In the genomic region with DNA sequence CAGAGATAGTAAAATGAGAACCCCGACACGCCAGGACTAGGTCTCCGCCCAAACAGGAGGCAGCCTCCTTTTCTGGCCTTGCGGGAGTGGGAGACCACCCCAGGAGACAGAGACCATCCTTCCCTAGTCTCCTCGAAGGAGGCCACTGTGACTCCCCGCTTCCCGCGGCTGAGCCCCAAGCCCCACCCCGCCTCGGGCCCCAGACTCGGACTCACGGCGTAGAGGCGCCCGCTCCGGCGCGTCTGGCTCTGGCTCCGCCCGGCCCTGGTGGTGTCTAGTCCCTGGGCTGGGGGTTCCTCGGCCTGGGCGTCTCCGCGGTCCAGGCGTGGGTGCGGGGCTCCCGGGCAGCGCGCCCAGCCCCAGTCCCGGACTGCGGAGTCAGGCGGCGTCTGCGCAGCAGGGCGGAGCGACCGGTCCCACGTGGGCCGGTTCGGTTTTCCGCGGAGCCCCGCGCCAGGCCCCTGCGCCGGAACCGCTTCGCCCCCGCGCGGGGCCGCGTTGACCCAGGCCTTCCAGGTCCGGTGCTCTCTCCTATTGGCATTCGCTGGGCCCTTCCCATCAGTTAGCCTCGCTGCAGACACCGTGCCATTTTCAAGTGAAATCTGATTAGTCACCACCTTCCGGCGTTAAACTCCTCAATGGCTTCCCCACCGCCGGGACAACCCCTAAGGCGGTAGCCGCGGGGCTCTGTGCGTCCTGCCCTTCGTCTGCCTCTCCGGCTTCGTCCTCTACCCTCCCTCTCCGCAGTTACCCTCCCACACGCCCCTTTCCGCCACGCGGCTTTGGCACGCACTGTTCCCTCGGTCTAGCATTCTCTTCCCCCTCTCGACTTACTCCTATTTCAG, we compare ENCODE assay signal across 8 cellular contexts. TPM values are rescaled to one million over a fixed set of nuclear protein-coding genes. Genes with fewer than 3 reads are reported as not detected.
DNase-seq lines count a peak whose midpoint lies in the region; ATAC-seq and TF ChIP-seq lines count a peak whose summit lies in the region.

A gene with protein sequence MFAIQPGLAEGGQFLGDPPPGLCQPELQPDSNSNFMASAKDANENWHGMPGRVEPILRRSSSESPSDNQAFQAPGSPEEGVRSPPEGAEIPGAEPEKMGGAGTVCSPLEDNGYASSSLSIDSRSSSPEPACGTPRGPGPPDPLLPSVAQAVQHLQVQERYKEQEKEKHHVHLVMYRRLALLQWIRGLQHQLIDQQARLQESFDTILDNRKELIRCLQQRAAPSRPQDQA (minus strand): TSS at position 393 of the 845 bp plus-strand sequence. CDS start 2,563 bp downstream, outside the sequence.

- POLR2A ChIA-PET in RWPE1 (lab: Yijun Ruan, JAX; ENCODE audit: low non-redundant PET), result interaction anchor here (0.7 kb wide), 1 partner anchor 520 kb away, joined by 8 read pairs; no protein-coding TSS in a partner anchor

- peaks cover 11% of the 10 kb centered on the region for H3K4me1 Mint-ChIP-seq in nephron progenitor cell
- peaks cover 46% of the 10 kb centered on the region for H3K4me1 Mint-ChIP-seq in stimulated activated naive CD8-positive, alpha-beta T cell treated with anti-CD3 and anti-CD28 coated beads, Interleukin-15, amount 100 ng/mL, for 72 hours

- TF ChIP-seq CTCF in 22Rv1 (IDR thresholded peaks at IDR 0.05) (no peak), RWPE1 (conservative IDR thresholded peaks at IDR 0.05; ENCODE audit: low read depth) (no peak), fibroblast of the aortic adventitia (IDR thresholded peaks at IDR 0.05; ENCODE audit: insufficient read depth, low read length) (no peak), nephron progenitor cell (IDR thresholded peaks at IDR 0.05) (no peak)

- peak; percentile 67 for ATAC-seq in GM18502 (IDR thresholded peaks at IDR 0.05; ENCODE audit: poor library complexity, unreplicated experiment)
- peak; percentile 69 for ATAC-seq in HG03432 (IDR thresholded peaks at IDR 0.05; ENCODE audit: unreplicated experiment)
- peak; percentile 85 for ATAC-seq in stimulated activated naive CD8-positive, alpha-beta T cell treated with anti-CD3 and anti-CD28 coated beads, Interleukin-15, amount 100 ng/mL, for 72 hours

- H3K27me3 Mint-ChIP-seq in nephron progenitor cell (ENCODE audit: low read depth, poor library complexity), result peaks cover 30% of the 10 kb centered on the region
- no peaks in the 10 kb centered on the region for H3K27me3 Mint-ChIP-seq in stimulated activated naive CD8-positive, alpha-beta T cell treated with anti-CD3 and anti-CD28 coated beads, Interleukin-15, amount 100 ng/mL, for 72 hours

- CTCF ChIA-PET in RWPE1 (lab: Yijun Ruan, JAX), result interaction anchor here (0.6 to 1.1 kb wide), 2 partner anchors 10 to 102 kb away, joined by 3 to 6 read pairs; no protein-coding TSS in a partner anchor

- peak within 1 kb of the TSS; percentile 94 for H3K4me3 ChIP-seq in fibroblast of the aortic adventitia (ENCODE audit: low read depth, low read length)

- H3K27ac ChIP-seq in 22Rv1, result peak within 1 kb of the TSS; percentile 79
- peak within 1 kb of the TSS; percentile 85 for H3K27ac ChIP-seq in RWPE1

- DNase-seq in RWPE1 (ENCODE audit: low spot score) (peak; percentile 53), fibroblast of the aortic adventitia (ENCODE audit: low read depth) (peak; percentile 72), nephron progenitor cell (peak; percentile 70)
- DNase-seq in activated effector memory CD4-positive, alpha-beta T cell treated with Interleukin-2 at 50 U/mL for 16 hours, result peak; percentile 61
- peak; percentile 68 to 79 for DNase-seq in stimulated activated naive CD8-positive, alpha-beta T cell treated with anti-CD3 and anti-CD28 coated beads, Interleukin-15, amount 100 ng/mL, for 72 hours

- peak within 1 kb of the TSS; percentile 83 for H3K4me3 Mint-ChIP-seq in nephron progenitor cell
- H3K4me3 Mint-ChIP-seq in stimulated activated naive CD8-positive, alpha-beta T cell treated with anti-CD3 and anti-CD28 coated beads, Interleukin-15, amount 100 ng/mL, for 72 hours, result peak within 1 kb of the TSS; percentile 76 to 96

- no peak within 1 kb of the TSS for H3K27ac Mint-ChIP-seq in nephron progenitor cell
- H3K27ac Mint-ChIP-seq in stimulated activated naive CD8-positive, alpha-beta T cell treated with anti-CD3 and anti-CD28 coated beads, Interleukin-15, amount 100 ng/mL, for 72 hours, result peak within 1 kb of the TSS; percentile 95 to 98

- H3K36me3 Mint-ChIP-seq in nephron progenitor cell (ENCODE audit: low read depth), result peaks cover 4% of the 10 kb centered on the region

- H3K9me3 Mint-ChIP-seq in nephron progenitor cell, result no peaks in the 10 kb centered on the region
- no peaks in the 10 kb centered on the region for H3K9me3 Mint-ChIP-seq in stimulated activated naive CD8-positive, alpha-beta T cell treated with anti-CD3 and anti-CD28 coated beads, Interleukin-15, amount 100 ng/mL, for 72 hours

RNA-seq across cellular contexts. Expression of the gene that starts here (rescaled TPM):
- 19.3 and 27.2 TPM in 2 replicates for total RNA-seq in fibroblast of the aortic adventitia (ENCODE audit: low replicate concordance)

Comparison
In these comparisons a context has a peak if more than half of its experiments do, and no peak if none do; other contexts are left out.
1. Peak in every context shown above with its lines: DNase-seq, ATAC-seq, H3K4me3 ChIP-seq and H3K27ac ChIP-seq.